Comparison of ENCODE assay signal across 8 cellular contexts in the genomic region with DNA sequence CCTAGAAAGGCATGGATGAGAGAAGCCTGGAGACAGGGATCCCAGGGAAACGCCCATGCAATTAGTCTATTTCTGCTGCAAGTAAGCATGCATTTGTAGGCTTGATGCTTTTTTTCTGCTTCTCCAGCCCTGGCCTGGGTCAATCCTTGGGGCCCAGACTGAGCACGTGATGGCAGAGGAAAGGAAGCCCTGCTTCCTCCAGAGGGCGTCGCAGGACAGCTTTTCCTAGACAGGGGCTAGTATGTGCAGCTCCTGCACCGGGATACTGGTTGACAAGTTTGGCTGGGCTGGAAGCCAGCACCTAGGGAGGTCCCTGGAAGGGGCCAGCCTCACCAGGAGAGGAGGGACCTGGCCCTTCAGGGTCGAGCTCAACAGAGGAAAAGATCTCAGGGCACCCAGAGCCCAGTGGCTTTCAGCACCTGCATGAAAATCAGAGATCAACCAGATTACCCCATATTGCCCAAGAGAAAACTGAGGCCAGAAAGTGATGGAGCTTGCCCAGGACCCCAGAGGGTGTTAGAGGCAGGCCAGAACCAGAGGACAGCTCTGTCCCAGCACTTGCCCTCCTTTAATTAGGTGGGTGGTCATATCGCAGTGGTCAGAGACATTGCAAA.
DNase-seq lines count a peak whose midpoint lies in the region; ATAC-seq and TF ChIP-seq lines count a peak whose summit lies in the region.

No MANE protein-coding gene starts in this region.

- no peak overlapping the region for H3K27ac Mint-ChIP-seq in naive thymus-derived CD8-positive, alpha-beta T cell

- H3K4me1 Mint-ChIP-seq in naive thymus-derived CD8-positive, alpha-beta T cell: peaks cover 6 to 8% (median 6%) of the 10 kb centered on the region in 4 donors

- H3K4me3 ChIP-seq in Jurkat, Clone E6-1 (ENCODE audit: low read length): no peak overlapping the region
- H3K4me3 ChIP-seq in breast epithelium: no peak overlapping the region

- TF ChIP-seq POLR2A in breast epithelium (IDR thresholded peaks at IDR 0.05): no peak

- no peaks in the 10 kb centered on the region for H3K4me1 ChIP-seq in breast epithelium

- peaks cover 0 to 2% (median 0%) of the 10 kb centered on the region in 9 donors for H3K9me3 Mint-ChIP-seq in naive thymus-derived CD8-positive, alpha-beta T cell

- no peak overlapping the region for H3K27ac ChIP-seq in breast epithelium

- H3K9me3 ChIP-seq in breast epithelium: no peaks in the 10 kb centered on the region

- H3K27me3 ChIP-seq in breast epithelium: no peaks in the 10 kb centered on the region

- POLR2A ChIA-PET in naive thymus-derived CD8-positive, alpha-beta T cell (lab: Charles Lee): no interaction called here

- no peak overlapping the region for H3K4me3 Mint-ChIP-seq in naive thymus-derived CD8-positive, alpha-beta T cell

- ATAC-seq in GM18861 (IDR thresholded peaks at IDR 0.05; ENCODE audit: unreplicated experiment): peak; percentile 86
- no peak for ATAC-seq in naive thymus-derived CD8-positive, alpha-beta T cell

- intact Hi-C loops in breast epithelium (cut with DNase I; ENCODE audit: low total_unique reads): no loop called here

- no peaks in the 10 kb centered on the region for H3K36me3 ChIP-seq in breast epithelium

- H3K27me3 Mint-ChIP-seq in naive thymus-derived CD8-positive, alpha-beta T cell: peaks cover 4 to 49% (median 19%) of the 10 kb centered on the region in 5 donors

- DNase-seq in AG08395 (ENCODE audit: low spot score) (peak; percentile 75), OCI-M1 (lab: John Stamatoyannopoulos, UW) (peak; percentile 78), breast epithelium (ENCODE audit: low spot score in 2 of 2) (peak; percentile 42 to 81), kidney glomerular epithelial cell (lab: John Stamatoyannopoulos, UW) (peak; percentile 35)
- DNase-seq in Jurkat, Clone E6-1 (ENCODE audit: low read depth, low spot score): peak; percentile 48
- DNase-seq in stimulated activated CD4-positive, alpha-beta T cell treated with anti-CD3 and anti-CD28 coated beads, TNF-alpha, amount 100 ng/mL, for 48 hours (ENCODE audit: low read depth in 3 of 3): peak in 2 of 3 donors; percentile 2 to 26
- no peak for DNase-seq in naive thymus-derived CD8-positive, alpha-beta T cell

- no peaks in the 10 kb centered on the region for H3K36me3 Mint-ChIP-seq in naive thymus-derived CD8-positive, alpha-beta T cell

- peak in 2 of 3 donors; percentile 65 to 67 for TF ChIP-seq CTCF in breast epithelium (IDR thresholded peaks at IDR 0.05)

Comparison
In these comparisons a context has a peak if more than half of its experiments do, and no peak if none do; other contexts are left out.
1. DNase-seq: peak in AG08395 (single experiment), Jurkat, Clone E6-1 (single experiment), OCI-M1 (single experiment), breast epithelium (2 of 2), kidney glomerular epithelial cell (single experiment) and stimulated activated CD4-positive, alpha-beta T cell treated with anti-CD3 and anti-CD28 coated beads, TNF-alpha, amount 100 ng/mL, for 48 hours (2 of 3); none in naive thymus-derived CD8-positive, alpha-beta T cell (0 of 10).